In the genomic region with DNA sequence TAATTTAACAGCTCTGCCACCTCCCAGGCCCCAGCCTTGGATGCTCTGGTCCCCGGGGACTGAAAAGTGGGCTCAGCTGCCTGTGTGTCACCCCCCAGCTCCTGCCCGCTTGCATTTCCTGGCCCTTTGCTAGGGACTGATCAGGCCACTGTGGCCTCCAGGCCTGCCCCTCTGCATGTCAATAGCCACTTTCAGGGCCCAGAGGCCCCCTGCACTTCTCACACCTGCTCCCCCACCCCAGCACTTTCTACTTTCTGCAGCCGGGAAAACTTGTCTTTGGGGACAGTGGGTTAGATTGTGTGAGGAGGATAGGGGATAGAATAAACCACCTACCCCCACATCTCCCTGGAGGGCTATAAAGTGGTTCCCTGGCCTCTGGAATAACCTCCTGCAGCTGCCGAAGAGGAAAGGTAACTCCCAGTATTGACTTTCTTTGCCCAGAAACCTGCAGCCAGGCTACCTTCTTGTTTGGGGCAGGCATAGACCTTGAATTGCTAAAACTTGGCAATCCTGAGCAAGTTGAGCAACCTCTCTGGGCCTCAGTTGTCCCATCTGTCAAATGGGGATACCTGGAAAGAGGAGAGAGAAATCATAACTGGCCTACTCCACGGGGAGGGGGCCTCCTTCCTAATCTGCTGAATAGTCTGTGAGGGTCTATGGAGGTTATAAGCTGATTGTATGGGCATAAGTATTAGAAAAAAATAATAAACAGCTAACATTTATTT, we compare ENCODE assay signal across 1 cellular context.
TF ChIP-seq lines count a peak whose summit lies in the region.

No MANE protein-coding gene starts in this region.

TF ChIP-seq in HEK293, 187 proteins besides CTCF, POLR2A, EP300 and RAD21 (continued from another document):
- TF ChIP-seq, protein P1, sequence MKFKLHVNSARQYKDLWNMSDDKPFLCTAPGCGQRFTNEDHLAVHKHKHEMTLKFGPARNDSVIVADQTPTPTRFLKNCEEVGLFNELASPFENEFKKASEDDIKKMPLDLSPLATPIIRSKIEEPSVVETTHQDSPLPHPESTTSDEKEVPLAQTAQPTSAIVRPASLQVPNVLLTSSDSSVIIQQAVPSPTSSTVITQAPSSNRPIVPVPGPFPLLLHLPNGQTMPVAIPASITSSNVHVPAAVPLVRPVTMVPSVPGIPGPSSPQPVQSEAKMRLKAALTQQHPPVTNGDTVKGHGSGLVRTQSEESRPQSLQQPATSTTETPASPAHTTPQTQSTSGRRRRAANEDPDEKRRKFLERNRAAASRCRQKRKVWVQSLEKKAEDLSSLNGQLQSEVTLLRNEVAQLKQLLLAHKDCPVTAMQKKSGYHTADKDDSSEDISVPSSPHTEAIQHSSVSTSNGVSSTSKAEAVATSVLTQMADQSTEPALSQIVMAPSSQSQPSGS (tag by site-specific recombination; IDR thresholded peaks at IDR 0.05; ENCODE audit: low read depth), result no peak
